ENCODE assay signal across 14 cellular contexts in the genomic region with DNA sequence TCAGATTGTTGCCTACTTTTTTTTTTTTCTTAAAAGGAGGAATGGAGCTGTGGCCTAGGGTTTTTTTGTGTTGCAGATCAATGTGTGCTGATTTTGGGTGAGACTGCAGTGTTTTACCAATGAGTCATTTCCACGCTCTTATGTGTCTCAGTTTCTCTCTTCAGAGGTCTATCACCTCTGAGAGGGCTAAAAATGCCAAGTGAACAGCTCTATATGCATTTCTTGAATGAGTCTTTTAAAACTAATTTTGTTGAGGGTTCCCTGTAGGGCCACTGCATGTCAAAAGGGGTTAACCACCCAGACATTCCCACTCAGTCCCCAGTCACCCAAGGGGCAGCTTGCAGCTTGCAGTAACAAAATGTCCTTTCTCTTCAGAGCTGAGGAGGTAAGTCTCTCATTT. TPM values are rescaled to one million over a fixed set of nuclear protein-coding genes. Genes with fewer than 3 reads are reported as not detected.
A peak's percentile ranks its signal among the peaks of the same experiment; 100 is the strongest.
DNase-seq lines count a peak whose midpoint lies in the region; ATAC-seq, FAIRE-seq and TF ChIP-seq lines count a peak whose summit lies in the region.
"Had no signal": no experiment of that assay in that cellular context is flagged by ENCODE, and none has a peak within 500 bp of the region (broad histone marks: within the 10 kb centered on the region; RNA-seq: fewer than 3 reads in every experiment).

No MANE protein-coding gene starts in this region.

- H3K27me3 Mint-ChIP-seq in T-helper 2 cell treated with Interferon-gamma antibody and Interleukin-4, amounts not matched to agents 5 μg/mL and 100 μg/mL, for 36 hours (ENCODE audit: low read depth) = peaks cover 5% of the 10 kb centered on the region

- H3K79me1 ChIP-seq in H1 (ENCODE audit: low read depth, low read length) = no peaks in the 10 kb centered on the region

- no peak overlapping the region for H3K14ac ChIP-seq in H1 (ENCODE audit: insufficient read length)

- no peaks in the 10 kb centered on the region for H3K9me3 Mint-ChIP-seq in T-helper 2 cell treated with Interferon-gamma antibody and Interleukin-4, amounts not matched to agents 5 μg/mL and 100 μg/mL, for 36 hours

- peak; percentile 11 for DNase-seq in GM12865 (ENCODE audit: low read depth)
- no peak for DNase-seq in H1 (ENCODE audit: low read depth in 1 of 2, low spot score in 2 of 2)
- DNase-seq in left lobe of liver (ENCODE audit: low spot score) = no peak
- DNase-seq in NCI-H1694 treated with DMSO at 0.1 percent for 48 hours (lab: John Stamatoyannopoulos, UW) = no peak
- DNase-seq in GM10248 (ENCODE audit: extremely low spot score) = no peak
- DNase-seq in T-helper 2 cell treated with Interferon-gamma antibody and Interleukin-4, amounts not matched to agents 5 μg/mL and 100 μg/mL, for 36 hours (ENCODE audit: low spot score) = no peak
- DNase-seq: activated gamma-delta T cell treated with Interleukin-2 at 50 U/mL for 16 hours, NCI-H1092, thyroid gland had no signal

- H3K4ac ChIP-seq in H1 (replicated peaks; ENCODE audit: insufficient read length, low read depth, low read length) = no peak overlapping the region

- no peak overlapping the region for H4K91ac ChIP-seq in H1 (replicated peaks; ENCODE audit: insufficient read length, low read length)

- H3K36me3 ChIP-seq in H1 (ENCODE audit: control insufficient read depth in 2 of 4, insufficient read depth in 4 of 4, low read length in 3 of 4) = no peaks in the 10 kb centered on the region; a peak in 2 of 8 replicates
- H3K36me3 ChIP-seq: neutrophil, thyroid gland had no signal

- no peak overlapping the region for H4K5ac ChIP-seq in H1 (ENCODE audit: insufficient read length, low read depth, low read length)

- ATAC-seq in GM19467 (IDR thresholded peaks at IDR 0.05; ENCODE audit: unreplicated experiment) = peak; percentile 54
- ATAC-seq in HG03175 (IDR thresholded peaks at IDR 0.05; ENCODE audit: unreplicated experiment) = peak; percentile 47
- ATAC-seq in left lobe of liver = no peak

- TF ChIP-seq RAD21 in H1 (IDR thresholded peaks at IDR 0.05 in 1 of 2, conservative IDR thresholded peaks at IDR 0.05 in 1 of 2; ENCODE audit: low read depth in 2 of 2, low read length in 2 of 2) = no peak

- peaks cover 7% of the 10 kb centered on the region for H3K4me1 Mint-ChIP-seq in T-helper 2 cell treated with Interferon-gamma antibody and Interleukin-4, amounts not matched to agents 5 μg/mL and 100 μg/mL, for 36 hours (ENCODE audit: low read depth)

- H3K4me3 Mint-ChIP-seq in T-helper 2 cell treated with Interferon-gamma antibody and Interleukin-4, amounts not matched to agents 5 μg/mL and 100 μg/mL, for 36 hours = no peak overlapping the region

- H2BK15ac ChIP-seq in H1 (ENCODE audit: low read length) = no peak overlapping the region

- H3K4me1 ChIP-seq in H1 (replicated peaks in 1 of 4; ENCODE audit: control insufficient read depth in 3 of 4, insufficient read depth in 4 of 4, low read length in 3 of 4) = peaks cover 0 to 9% (median 6%) of the 10 kb centered on the region in 4 experiments; a peak in 2 of 7 replicates
- H3K4me1 ChIP-seq: thyroid gland had no signal

- H3K36me3 Mint-ChIP-seq in T-helper 2 cell treated with Interferon-gamma antibody and Interleukin-4, amounts not matched to agents 5 μg/mL and 100 μg/mL, for 36 hours (ENCODE audit: low read depth) = no peaks in the 10 kb centered on the region

- H2BK120ac ChIP-seq in H1 (replicated peaks; ENCODE audit: low read depth, low read length) = no peak overlapping the region

- H3K79me2 ChIP-seq in H1 (ENCODE audit: control insufficient read depth in 1 of 2, insufficient read depth in 2 of 2, low read length in 2 of 2) = peaks cover 0 to 19% of the 10 kb centered on the region in 2 experiments; a peak in 2 of 4 replicates

- 0 out of 4 replicates have a peak, but pooled peaks cover 0 to 5% of the 10 kb centered on the region in 2 experiments for H3K9me3 ChIP-seq in H1 (ENCODE audit: insufficient read depth in 2 of 2, low read depth in 1 of 2, low read length in 1 of 2)
- H3K9me3 ChIP-seq: neutrophil, thyroid gland had no signal

- no peak overlapping the region for H2AK5ac ChIP-seq in H1 (ENCODE audit: low read depth, low read length)

- TF ChIP-seq CTCF in GM12865 (IDR thresholded peaks at IDR 0.05; ENCODE audit: insufficient read depth, low read depth, low read length, missing control alignments) (no peak), H1 (IDR thresholded peaks at IDR 0.05; ENCODE audit: control extremely low read depth in 1 of 3, insufficient read depth in 1 of 3, low read depth in 1 of 3, low read length in 3 of 3) (no peak), GM10248 (IDR thresholded peaks at IDR 0.05; ENCODE audit: control extremely low read depth, extremely low read depth, low read depth, missing control alignments) (no peak)

- no peak for FAIRE-seq in H1 (lab: Jason Lieb, UNC)

- H4K20me1 ChIP-seq in H1 (replicated peaks in 1 of 2; ENCODE audit: control insufficient read depth in 1 of 2, insufficient read depth in 2 of 2, low read length in 2 of 2) = no peaks in the 10 kb centered on the region

- no peak overlapping the region for H3K23ac ChIP-seq in H1 (ENCODE audit: insufficient read length)

- H3K27me3 ChIP-seq in H1 (replicated peaks in 1 of 4; ENCODE audit: control insufficient read depth in 3 of 4, extremely low read depth in 1 of 4, insufficient read depth in 3 of 4, low read length in 3 of 4) = no peaks in the 10 kb centered on the region
- H3K27me3 ChIP-seq: neutrophil, thyroid gland had no signal

- H3K23me2 ChIP-seq in H1 (ENCODE audit: low read depth, low read length) = no peaks in the 10 kb centered on the region

- peak overlapping the region; percentile 19 to 52; a peak in 3 of 4 replicates for H3K4me2 ChIP-seq in H1 (ENCODE audit: insufficient read depth in 1 of 2, low read depth in 2 of 2, low read length in 2 of 2)

- H2BK20ac ChIP-seq in H1 (ENCODE audit: low read length) = no peak overlapping the region

- TF ChIP-seq POLR2A in H1 (IDR thresholded peaks at IDR 0.05; ENCODE audit: control extremely low read depth in 1 of 2, low read depth in 2 of 2, low read length in 2 of 2) = no peak

- H3K56ac ChIP-seq in H1 (replicated peaks; ENCODE audit: insufficient read length, low read depth, low read length) = no peak overlapping the region

- TF ChIP-seq EP300 in H1 (IDR thresholded peaks at IDR 0.05; ENCODE audit: borderline replicate concordance in 1 of 2, low read depth in 2 of 2, low read length in 2 of 2) = no peak

- POLR2A ChIA-PET in H1 (lab: Charles Lee; ENCODE audit: partially characterized antibody) = no interaction called here
- POLR2A ChIA-PET in GM10248 (lab: Yijun Ruan, JAX) = no interaction called here

- H2BK5ac ChIP-seq in H1 (ENCODE audit: low read depth, low read length) = no peak overlapping the region

- no peak overlapping the region for H2BK12ac ChIP-seq in H1 (ENCODE audit: low read depth, low read length)

- H3K27ac ChIP-seq in H1 (ENCODE audit: low read depth, low read length) = no peak overlapping the region
- H3K27ac ChIP-seq: neutrophil, thyroid gland had no signal

- no peak overlapping the region for H3K27ac Mint-ChIP-seq in T-helper 2 cell treated with Interferon-gamma antibody and Interleukin-4, amounts not matched to agents 5 μg/mL and 100 μg/mL, for 36 hours

- CTCF ChIA-PET in H1 (lab: Charles Lee; ENCODE audit: partially characterized antibody) = interaction anchor here (0.6 to 1.3 kb wide), 4 partner anchors 25 to 511 kb away, joined by 3 to 7 read pairs (median 4); no protein-coding TSS in a partner anchor
- CTCF ChIA-PET in GM10248 (lab: Yijun Ruan, JAX) = interaction anchor here (0.7 to 2.6 kb wide), 5 partner anchors 14 to 35 kb away, joined by 3 to 11 read pairs (median 3); a partner anchor contains a TSS

- H3K9ac ChIP-seq in H1 (replicated peaks in 1 of 4; ENCODE audit: extremely low read depth in 1 of 4, low read depth in 3 of 4, low read length in 3 of 4) = no peak overlapping the region

- WGBS in H1 (ENCODE audit: extremely low coverage in 1 of 2, insufficient coverage in 1 of 2, insufficient read length in 1 of 2, insufficient replicate concordance in 2 of 2, low coverage in 1 of 2, low lambda C conversion rate in 2 of 2, missing lambda C conversion rate in 1 of 2), 2 experiments = 13% methylated on average over 1 of the region's 1 CpG; no CpG with 5 or more reads in 1 of the 2 experiments

- H4K8ac ChIP-seq in H1 (ENCODE audit: extremely low read depth, insufficient read depth, low read length) = no peak overlapping the region

- H2AFZ ChIP-seq in H1 (ENCODE audit: low read length) = 0 out of 2 replicates have a peak overlapping the region, but pooled peaks have one; percentile 2

- H3K4me3 ChIP-seq in GM12865 (ENCODE audit: low read depth, low read length) = no peak overlapping the region
- peak overlapping the region in 1 of 4 experiments; percentile 31; a peak in 3 of 8 replicates for H3K4me3 ChIP-seq in H1 (ENCODE audit: extremely low read depth in 1 of 4, insufficient read depth in 2 of 4, low read depth in 3 of 4, low read length in 4 of 4)
- H3K4me3 ChIP-seq: thyroid gland had no signal

- H3K18ac ChIP-seq in H1 (ENCODE audit: extremely low read depth, low read length) = no peak overlapping the region

RNA-seq across cellular contexts. Expression of a gene that starts 24.3 kb away (rescaled TPM):
- total RNA-seq in H1 (2021; fragmentation: NEBNext Ultra II Directional; extraction: Animal tissue kit (Norgen Biotek cat#: 25700)) = not detected in 2 replicates
- 0.09 and 0.24 TPM in 2 replicates for polyA plus RNA-seq in H1 (2011; rRNA removed)
- polyA plus RNA-seq in H1 (2011; cell fraction: cytosol; rRNA removed) = 0.25 TPM
- polyA plus RNA-seq in H1 (2011; cell fraction: nucleus; rRNA removed) = 0.14 TPM
- polyA plus RNA-seq in H1 (2012, experiment 1 of 2) = 0.15 to 0.20 TPM in 2 of 4 replicates, not detected in the others
- polyA plus RNA-seq in H1 (2012, experiment 2 of 2) = not detected
- 0.06 TPM for polyA plus RNA-seq in H1 (2013, experiment 1 of 2)
- polyA plus RNA-seq in H1 (2013, experiment 2 of 2) = 0.22 TPM
- 0.16 and 0.54 TPM in 2 replicates for polyA minus RNA-seq in H1 (2011; rRNA and poly(A)+ RNA removed)
- polyA minus RNA-seq in H1 (2011; cell fraction: cytosol; rRNA and poly(A)+ RNA removed) = not detected
- polyA minus RNA-seq in H1 (2011; cell fraction: nucleus; rRNA and poly(A)+ RNA removed) = not detected
- 0.28 TPM for total RNA-seq in left lobe of liver

RNA-seq across cellular contexts. Expression of a gene that starts 32.2 kb away (rescaled TPM):
- 1.7 and 2.0 TPM in 2 replicates for total RNA-seq in H1 (2021; fragmentation: NEBNext Ultra II Directional; extraction: Animal tissue kit (Norgen Biotek cat#: 25700))
- 0.60 and 1.2 TPM in 2 replicates for polyA plus RNA-seq in H1 (2011; rRNA removed)
- 1.5 TPM for polyA plus RNA-seq in H1 (2011; cell fraction: cytosol; rRNA removed)
- not detected for polyA plus RNA-seq in H1 (2011; cell fraction: nucleus; rRNA removed)
- polyA plus RNA-seq in H1 (2012, experiment 1 of 2) = 0.46 to 3.6 TPM (median 1.6 TPM) in 4 replicates
- not detected for polyA plus RNA-seq in H1 (2012, experiment 2 of 2)
- 13.6 TPM for polyA plus RNA-seq in H1 (2013, experiment 1 of 2)
- polyA plus RNA-seq in H1 (2013, experiment 2 of 2) = 15.3 TPM
- not detected in 2 replicates for polyA minus RNA-seq in H1 (2011; rRNA and poly(A)+ RNA removed)
- polyA minus RNA-seq in H1 (2011; cell fraction: cytosol; rRNA and poly(A)+ RNA removed) = not detected
- polyA minus RNA-seq in H1 (2011; cell fraction: nucleus; rRNA and poly(A)+ RNA removed) = not detected
- total RNA-seq in left lobe of liver = not detected
- total RNA-seq: dermis microvascular lymphatic vessel endothelial cell, thyroid gland had no signal
- polyA plus RNA-seq: BJ had no signal

RNA-seq across cellular contexts. Expression of a gene that starts 36.5 kb away (rescaled TPM):
- total RNA-seq in H1 (2021; fragmentation: NEBNext Ultra II Directional; extraction: Animal tissue kit (Norgen Biotek cat#: 25700)) = 3.8 and 5.0 TPM in 2 replicates
- 1.5 and 2.3 TPM in 2 replicates for polyA plus RNA-seq in H1 (2011; rRNA removed)
- polyA plus RNA-seq in H1 (2011; cell fraction: cytosol; rRNA removed) = 2.2 TPM
- 2.6 TPM for polyA plus RNA-seq in H1 (2011; cell fraction: nucleus; rRNA removed)
- 2.2 to 4.8 TPM (median 2.9 TPM) in 4 replicates for polyA plus RNA-seq in H1 (2012, experiment 1 of 2)
- polyA plus RNA-seq in H1 (2012, experiment 2 of 2) = 0.24 TPM
- 3.2 TPM for polyA plus RNA-seq in H1 (2013, experiment 1 of 2)
- 3.6 TPM for polyA plus RNA-seq in H1 (2013, experiment 2 of 2)
- 9.5 and 10.8 TPM in 2 replicates for polyA minus RNA-seq in H1 (2011; rRNA and poly(A)+ RNA removed)
- polyA minus RNA-seq in H1 (2011; cell fraction: cytosol; rRNA and poly(A)+ RNA removed) = 5.8 TPM
- polyA minus RNA-seq in H1 (2011; cell fraction: nucleus; rRNA and poly(A)+ RNA removed) = 27.4 TPM
- total RNA-seq in left lobe of liver = 4.1 TPM
